9 cellular contexts compared by ENCODE assay signal in genomic region chr5:10351882-10352395, GRCh38. TPM values are rescaled to one million over a fixed set of nuclear protein-coding genes. Genes with fewer than 3 reads are reported as not detected.
A peak's percentile ranks its signal among the peaks of the same experiment; 100 is the strongest.
DNase-seq lines count a peak whose midpoint lies in the region; ATAC-seq and TF ChIP-seq lines count a peak whose summit lies in the region.
"Had no signal": no experiment of that assay in that cellular context is flagged by ENCODE, and none has a peak within 500 bp of the region (broad histone marks: within the 10 kb centered on the region; RNA-seq: fewer than 3 reads in every experiment).

No MANE protein-coding gene starts in this region.

- peak overlapping the region; percentile 90 for H3K4me3 Mint-ChIP-seq in activated T-helper 2 cell treated with anti-CD3 and anti-CD28 coated beads, Interferon-gamma antibody, Interleukin-2, Interleukin-4, amounts not matched to agents 10 μg/mL and 5 μg/mL and 100 μg/mL, durations not matched to agents 14 hours and 24 hours and 36 hours (ENCODE audit: low read depth)

- DNase-seq in right atrium auricular region (ENCODE audit: low spot score): peak; percentile 57
- no peak for DNase-seq in left ventricle myocardium superior
- DNase-seq in activated T-helper 2 cell treated with anti-CD3 and anti-CD28 coated beads, Interferon-gamma antibody, Interleukin-2, Interleukin-4, amounts not matched to agents 10 μg/mL and 5 μg/mL and 100 μg/mL, durations not matched to agents 14 hours and 24 hours and 36 hours (ENCODE audit: low spot score): no peak
- no peak for DNase-seq in mesenchymal stem cell
- DNase-seq in upper lobe of right lung: no peak
- no peak for DNase-seq in NCI-H524 (lab: John Stamatoyannopoulos, UW)
- DNase-seq in iPS-NIHi11 (ENCODE audit: low spot score): no peak
- no peak for DNase-seq in DMS79 treated with DMSO at 0.1 percent for 48 hours (lab: John Stamatoyannopoulos, UW)
- DNase-seq: NCI-H526 had no signal

- no peak for TF ChIP-seq CTCF in right atrium auricular region (IDR thresholded peaks at IDR 0.05)
- TF ChIP-seq CTCF in upper lobe of right lung (IDR thresholded peaks at IDR 0.05): no peak

- H3K4me1 ChIP-seq in right atrium auricular region (peaks cover 0 to 41% of the 10 kb centered on the region in 2 donors), mesenchymal stem cell (ENCODE audit: control insufficient read depth, insufficient read depth, low read depth, low read length) (peaks cover 5% of the 10 kb centered on the region), upper lobe of right lung (peaks cover 20% of the 10 kb centered on the region)

- H3K79me1 ChIP-seq in mesenchymal stem cell (replicated peaks; ENCODE audit: low read length, poor library complexity, severe bottlenecking): peaks cover 3% of the 10 kb centered on the region

- H3K27me3 Mint-ChIP-seq in activated T-helper 2 cell treated with anti-CD3 and anti-CD28 coated beads, Interferon-gamma antibody, Interleukin-2, Interleukin-4, amounts not matched to agents 10 μg/mL and 5 μg/mL and 100 μg/mL, durations not matched to agents 14 hours and 24 hours and 36 hours (ENCODE audit: low read depth): no peaks in the 10 kb centered on the region

- no peak overlapping the region for H3K4me2 ChIP-seq in mesenchymal stem cell (ENCODE audit: low read length, poor library complexity, severe bottlenecking)

- H3K9me3 ChIP-seq in right atrium auricular region (no peaks in the 10 kb centered on the region), mesenchymal stem cell (ENCODE audit: control insufficient read depth, low read length) (no peaks in the 10 kb centered on the region), upper lobe of right lung (no peaks in the 10 kb centered on the region)

- no peak overlapping the region for H3K18ac ChIP-seq in mesenchymal stem cell (ENCODE audit: low read depth in 1 of 2, low read length in 2 of 2)

- H3K4ac ChIP-seq in mesenchymal stem cell (ENCODE audit: low read depth in 1 of 2, low read length in 2 of 2): no peak overlapping the region

- H2BK15ac ChIP-seq in mesenchymal stem cell (ENCODE audit: low read depth, poor library complexity, severe bottlenecking): no peak overlapping the region

- H3K36me3 ChIP-seq in right atrium auricular region (no peaks in the 10 kb centered on the region), mesenchymal stem cell (ENCODE audit: control insufficient read depth in 1 of 2, insufficient read depth in 2 of 2, low read depth in 1 of 2, low read length in 2 of 2) (no peaks in the 10 kb centered on the region), upper lobe of right lung (no peaks in the 10 kb centered on the region)

- WGBS in mesenchymal stem cell: 93% methylated on average over 12 of the region's 12 CpGs

- no peak overlapping the region for H4K8ac ChIP-seq in mesenchymal stem cell (ENCODE audit: low read length)

- H3K9me3 Mint-ChIP-seq in activated T-helper 2 cell treated with anti-CD3 and anti-CD28 coated beads, Interferon-gamma antibody, Interleukin-2, Interleukin-4, amounts not matched to agents 10 μg/mL and 5 μg/mL and 100 μg/mL, durations not matched to agents 14 hours and 24 hours and 36 hours: no peaks in the 10 kb centered on the region

- H2AK5ac ChIP-seq in mesenchymal stem cell (ENCODE audit: low read length, severe bottlenecking): peak overlapping the region; percentile 47

- H2BK5ac ChIP-seq in mesenchymal stem cell (ENCODE audit: low read depth, low read length, poor library complexity, severe bottlenecking): no peak overlapping the region

- H3K27me3 ChIP-seq in right atrium auricular region (no peaks in the 10 kb centered on the region), mesenchymal stem cell (ENCODE audit: control insufficient read depth in 1 of 2, insufficient read depth in 1 of 2, low read length in 2 of 2) (no peaks in the 10 kb centered on the region), upper lobe of right lung (no peaks in the 10 kb centered on the region)

- H2AFZ ChIP-seq in mesenchymal stem cell (ENCODE audit: low read depth, low read length): no peak overlapping the region

- peak overlapping the region in 1 of 2 experiments; percentile 12 for H2BK12ac ChIP-seq in mesenchymal stem cell (ENCODE audit: low read length in 2 of 2)

- H3K27ac ChIP-seq in right atrium auricular region (peak overlapping the region; percentile 99), mesenchymal stem cell (ENCODE audit: low read length, poor library complexity, severe bottlenecking) (no peak overlapping the region), upper lobe of right lung (peak overlapping the region; percentile 26)

- ATAC-seq in left ventricle myocardium superior: no peak
- ATAC-seq in upper lobe of right lung: no peak

- no peak overlapping the region for H3K14ac ChIP-seq in mesenchymal stem cell (ENCODE audit: low read length in 2 of 2)

- peak overlapping the region; percentile 48 for H3K27ac Mint-ChIP-seq in activated T-helper 2 cell treated with anti-CD3 and anti-CD28 coated beads, Interferon-gamma antibody, Interleukin-2, Interleukin-4, amounts not matched to agents 10 μg/mL and 5 μg/mL and 100 μg/mL, durations not matched to agents 14 hours and 24 hours and 36 hours

- H4K91ac ChIP-seq in mesenchymal stem cell (ENCODE audit: low read length): no peak overlapping the region

- H3K4me1 Mint-ChIP-seq in activated T-helper 2 cell treated with anti-CD3 and anti-CD28 coated beads, Interferon-gamma antibody, Interleukin-2, Interleukin-4, amounts not matched to agents 10 μg/mL and 5 μg/mL and 100 μg/mL, durations not matched to agents 14 hours and 24 hours and 36 hours (ENCODE audit: low read depth): peaks cover 26% of the 10 kb centered on the region

- H2BK120ac ChIP-seq in mesenchymal stem cell (ENCODE audit: low read depth, low read length): no peak overlapping the region

- intact Hi-C loops in left ventricle myocardium superior (cut with micrococcal nuclease) (no loop called here), upper lobe of right lung (cut with DNase I) (no loop called here)
- intact Hi-C loops in activated T-helper 2 cell treated with anti-CD3 and anti-CD28 coated beads, Interferon-gamma antibody, Interleukin-2, Interleukin-4, amounts not matched to agents 10 μg/mL and 5 μg/mL and 100 μg/mL, durations not matched to agents 14 hours and 24 hours and 36 hours (cut with micrococcal nuclease): loop anchor here (2.0 to 5.0 kb wide), 3 partner anchors 90 to 409 kb away; partner anchors contain the start of genes ANKRD33B, DAP and ROPN1L

- peak overlapping the region; percentile 93 for H3K9ac ChIP-seq in mesenchymal stem cell (ENCODE audit: low read length)

- H3K36me3 Mint-ChIP-seq in activated T-helper 2 cell treated with anti-CD3 and anti-CD28 coated beads, Interferon-gamma antibody, Interleukin-2, Interleukin-4, amounts not matched to agents 10 μg/mL and 5 μg/mL and 100 μg/mL, durations not matched to agents 14 hours and 24 hours and 36 hours (ENCODE audit: low read depth): peaks cover 12% of the 10 kb centered on the region

- H3K4me3 ChIP-seq in right atrium auricular region (no peak overlapping the region), mesenchymal stem cell (ENCODE audit: insufficient read depth in 1 of 2, low read depth in 1 of 2, low read length in 2 of 2) (peak overlapping the region in 1 of 2 experiments; percentile 88), upper lobe of right lung (no peak overlapping the region)

- peak overlapping the region in 1 of 2 experiments; percentile 23 for H3K23ac ChIP-seq in mesenchymal stem cell (ENCODE audit: low read length in 2 of 2)

RNA-seq across cellular contexts. Expression of gene MARCHF6, which starts 1.6 kb away (rescaled TPM):
- 100 to 1,000 TPM in 1 of 2 donors, 10 to 100 TPM in 1; 89.5 to 103 TPM for total RNA-seq in right atrium auricular region
- 165 TPM for total RNA-seq in left ventricle myocardium superior
- 111 and 116 TPM in 2 replicates for total RNA-seq in activated T-helper 2 cell treated with anti-CD3 and anti-CD28 coated beads, Interferon-gamma antibody, Interleukin-2, Interleukin-4, amounts not matched to agents 10 μg/mL and 5 μg/mL and 100 μg/mL, durations not matched to agents 14 hours and 24 hours and 36 hours
- 39.0 TPM for polyA plus RNA-seq in mesenchymal stem cell (2013, experiment 1 of 2)
- polyA plus RNA-seq in mesenchymal stem cell (2013, experiment 2 of 2): 39.1 TPM
- 150 TPM for total RNA-seq in upper lobe of right lung

RNA-seq across cellular contexts. Expression of gene CMBL, which starts 44.2 kb away (rescaled TPM):
- 10 to 100 TPM in 1 of 2 donors, 1 to 10 TPM in 1; 5.9 to 20.7 TPM for total RNA-seq in right atrium auricular region
- 48.6 TPM for total RNA-seq in left ventricle myocardium superior
- total RNA-seq in activated T-helper 2 cell treated with anti-CD3 and anti-CD28 coated beads, Interferon-gamma antibody, Interleukin-2, Interleukin-4, amounts not matched to agents 10 μg/mL and 5 μg/mL and 100 μg/mL, durations not matched to agents 14 hours and 24 hours and 36 hours: 0.23 and 0.25 TPM in 2 replicates
- polyA plus RNA-seq in mesenchymal stem cell (2013, experiment 1 of 2): 18.7 TPM
- 18.7 TPM for polyA plus RNA-seq in mesenchymal stem cell (2013, experiment 2 of 2)
- total RNA-seq in upper lobe of right lung: 21.8 TPM
